In the genomic region with DNA sequence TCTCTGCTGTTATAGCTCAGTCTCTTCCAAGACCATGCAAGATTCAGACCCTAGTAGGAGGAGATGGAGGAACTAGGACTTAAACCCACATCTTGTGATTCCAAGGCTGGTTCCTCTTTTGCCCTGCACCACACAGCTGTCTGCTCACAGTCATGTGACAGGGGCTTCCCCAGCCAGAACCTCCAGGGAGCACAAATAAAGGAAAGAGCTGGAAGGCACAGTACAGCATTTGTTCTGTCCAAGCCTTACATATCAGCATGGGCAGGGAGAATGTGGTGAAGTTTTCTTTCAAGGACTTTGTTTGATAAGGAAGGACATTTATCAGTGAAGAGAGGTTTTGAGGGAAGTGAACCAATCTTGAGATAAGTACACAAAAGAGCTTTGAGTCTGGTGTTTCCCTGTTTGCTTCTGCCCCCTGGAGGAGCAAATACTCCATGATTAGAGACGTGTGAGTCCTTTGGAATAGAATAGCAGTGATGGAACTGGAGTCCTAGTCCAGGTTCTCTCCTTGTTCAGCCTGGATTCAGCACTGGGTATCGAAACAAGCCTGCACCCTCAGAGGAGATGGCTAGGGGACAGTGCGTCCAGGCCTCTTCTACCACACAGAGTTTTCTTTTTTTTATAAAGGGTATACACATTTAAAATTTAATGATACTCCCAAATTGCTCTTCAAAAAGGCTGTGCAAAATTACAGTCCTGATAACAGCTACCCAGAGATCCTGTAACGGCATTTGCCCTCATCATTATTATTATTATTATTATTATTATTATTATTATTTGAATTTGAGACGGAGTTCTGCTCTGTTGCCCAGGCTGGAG, we compare ENCODE assay signal across 1 cellular context.
TF ChIP-seq lines count a peak whose summit lies in the region.

No MANE protein-coding gene starts in this region.

TF ChIP-seq in K562, 482 proteins besides CTCF, POLR2A, EP300 and RAD21 (continued from another document and continues in another):
- TF ChIP-seq, protein P1, sequence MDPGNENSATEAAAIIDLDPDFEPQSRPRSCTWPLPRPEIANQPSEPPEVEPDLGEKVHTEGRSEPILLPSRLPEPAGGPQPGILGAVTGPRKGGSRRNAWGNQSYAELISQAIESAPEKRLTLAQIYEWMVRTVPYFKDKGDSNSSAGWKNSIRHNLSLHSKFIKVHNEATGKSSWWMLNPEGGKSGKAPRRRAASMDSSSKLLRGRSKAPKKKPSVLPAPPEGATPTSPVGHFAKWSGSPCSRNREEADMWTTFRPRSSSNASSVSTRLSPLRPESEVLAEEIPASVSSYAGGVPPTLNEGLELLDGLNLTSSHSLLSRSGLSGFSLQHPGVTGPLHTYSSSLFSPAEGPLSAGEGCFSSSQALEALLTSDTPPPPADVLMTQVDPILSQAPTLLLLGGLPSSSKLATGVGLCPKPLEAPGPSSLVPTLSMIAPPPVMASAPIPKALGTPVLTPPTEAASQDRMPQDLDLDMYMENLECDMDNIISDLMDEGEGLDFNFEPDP (CRISPR knock-in tag; IDR thresholded peaks at IDR 0.05) = no peak
- no peak for TF ChIP-seq SMARCB1 (IDR thresholded peaks at IDR 0.05; ENCODE audit: insufficient read length, low read depth)
- TF ChIP-seq FUS (optimal IDR thresholded peaks at IDR 0.05; ENCODE audit: low read depth, low read length) = no peak
- no peak for TF ChIP-seq ZNF551 (CRISPR knock-in tag; IDR thresholded peaks at IDR 0.05)
- TF ChIP-seq COPS2 (conservative IDR thresholded peaks at IDR 0.05) = no peak
- no peak for TF ChIP-seq MYBL2 (IDR thresholded peaks at IDR 0.05; ENCODE audit: low read depth)
- no peak for TF ChIP-seq MYBL2 (CRISPR knock-in tag; IDR thresholded peaks at IDR 0.05; ENCODE audit: borderline replicate concordance)
- TF ChIP-seq SREBF2 (CRISPR knock-in tag; IDR thresholded peaks at IDR 0.05) = no peak
- 0 out of 2 replicates have a peak, but pooled peaks have one; percentile 48 for TF ChIP-seq FOXM1 (IDR thresholded peaks at IDR 0.05; ENCODE audit: low read depth)
- no peak for TF ChIP-seq FOXM1 (CRISPR knock-in tag; IDR thresholded peaks at IDR 0.05; ENCODE audit: low read depth)
- TF ChIP-seq NFRKB (IDR thresholded peaks at IDR 0.05; ENCODE audit: low read depth) = no peak
- TF ChIP-seq, protein P2, sequence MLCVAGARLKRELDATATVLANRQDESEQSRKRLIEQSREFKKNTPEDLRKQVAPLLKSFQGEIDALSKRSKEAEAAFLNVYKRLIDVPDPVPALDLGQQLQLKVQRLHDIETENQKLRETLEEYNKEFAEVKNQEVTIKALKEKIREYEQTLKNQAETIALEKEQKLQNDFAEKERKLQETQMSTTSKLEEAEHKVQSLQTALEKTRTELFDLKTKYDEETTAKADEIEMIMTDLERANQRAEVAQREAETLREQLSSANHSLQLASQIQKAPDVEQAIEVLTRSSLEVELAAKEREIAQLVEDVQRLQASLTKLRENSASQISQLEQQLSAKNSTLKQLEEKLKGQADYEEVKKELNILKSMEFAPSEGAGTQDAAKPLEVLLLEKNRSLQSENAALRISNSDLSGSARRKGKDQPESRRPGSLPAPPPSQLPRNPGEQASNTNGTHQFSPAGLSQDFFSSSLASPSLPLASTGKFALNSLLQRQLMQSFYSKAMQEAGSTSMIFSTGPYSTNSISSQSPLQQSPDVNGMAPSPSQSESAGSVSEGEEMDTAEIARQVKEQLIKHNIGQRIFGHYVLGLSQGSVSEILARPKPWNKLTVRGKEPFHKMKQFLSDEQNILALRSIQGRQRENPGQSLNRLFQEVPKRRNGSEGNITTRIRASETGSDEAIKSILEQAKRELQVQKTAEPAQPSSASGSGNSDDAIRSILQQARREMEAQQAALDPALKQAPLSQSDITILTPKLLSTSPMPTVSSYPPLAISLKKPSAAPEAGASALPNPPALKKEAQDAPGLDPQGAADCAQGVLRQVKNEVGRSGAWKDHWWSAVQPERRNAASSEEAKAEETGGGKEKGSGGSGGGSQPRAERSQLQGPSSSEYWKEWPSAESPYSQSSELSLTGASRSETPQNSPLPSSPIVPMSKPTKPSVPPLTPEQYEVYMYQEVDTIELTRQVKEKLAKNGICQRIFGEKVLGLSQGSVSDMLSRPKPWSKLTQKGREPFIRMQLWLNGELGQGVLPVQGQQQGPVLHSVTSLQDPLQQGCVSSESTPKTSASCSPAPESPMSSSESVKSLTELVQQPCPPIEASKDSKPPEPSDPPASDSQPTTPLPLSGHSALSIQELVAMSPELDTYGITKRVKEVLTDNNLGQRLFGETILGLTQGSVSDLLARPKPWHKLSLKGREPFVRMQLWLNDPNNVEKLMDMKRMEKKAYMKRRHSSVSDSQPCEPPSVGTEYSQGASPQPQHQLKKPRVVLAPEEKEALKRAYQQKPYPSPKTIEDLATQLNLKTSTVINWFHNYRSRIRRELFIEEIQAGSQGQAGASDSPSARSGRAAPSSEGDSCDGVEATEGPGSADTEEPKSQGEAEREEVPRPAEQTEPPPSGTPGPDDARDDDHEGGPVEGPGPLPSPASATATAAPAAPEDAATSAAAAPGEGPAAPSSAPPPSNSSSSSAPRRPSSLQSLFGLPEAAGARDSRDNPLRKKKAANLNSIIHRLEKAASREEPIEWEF (CRISPR knock-in tag; IDR thresholded peaks at IDR 0.05) = no peak
- TF ChIP-seq, protein P3, sequence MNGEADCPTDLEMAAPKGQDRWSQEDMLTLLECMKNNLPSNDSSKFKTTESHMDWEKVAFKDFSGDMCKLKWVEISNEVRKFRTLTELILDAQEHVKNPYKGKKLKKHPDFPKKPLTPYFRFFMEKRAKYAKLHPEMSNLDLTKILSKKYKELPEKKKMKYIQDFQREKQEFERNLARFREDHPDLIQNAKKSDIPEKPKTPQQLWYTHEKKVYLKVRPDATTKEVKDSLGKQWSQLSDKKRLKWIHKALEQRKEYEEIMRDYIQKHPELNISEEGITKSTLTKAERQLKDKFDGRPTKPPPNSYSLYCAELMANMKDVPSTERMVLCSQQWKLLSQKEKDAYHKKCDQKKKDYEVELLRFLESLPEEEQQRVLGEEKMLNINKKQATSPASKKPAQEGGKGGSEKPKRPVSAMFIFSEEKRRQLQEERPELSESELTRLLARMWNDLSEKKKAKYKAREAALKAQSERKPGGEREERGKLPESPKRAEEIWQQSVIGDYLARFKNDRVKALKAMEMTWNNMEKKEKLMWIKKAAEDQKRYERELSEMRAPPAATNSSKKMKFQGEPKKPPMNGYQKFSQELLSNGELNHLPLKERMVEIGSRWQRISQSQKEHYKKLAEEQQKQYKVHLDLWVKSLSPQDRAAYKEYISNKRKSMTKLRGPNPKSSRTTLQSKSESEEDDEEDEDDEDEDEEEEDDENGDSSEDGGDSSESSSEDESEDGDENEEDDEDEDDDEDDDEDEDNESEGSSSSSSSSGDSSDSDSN (IDR thresholded peaks at IDR 0.05; ENCODE audit: borderline replicate concordance in 1 of 2, low read depth in 2 of 2, low read length in 2 of 2) = no peak
- TF ChIP-seq PURB (CRISPR knock-in tag; IDR thresholded peaks at IDR 0.05; ENCODE audit: low read depth) = no peak
- TF ChIP-seq SP2 (IDR thresholded peaks at IDR 0.05; ENCODE audit: extremely low read depth, low read depth, low read length, poor library complexity, severe bottlenecking) = no peak
- TF ChIP-seq, protein P4, sequence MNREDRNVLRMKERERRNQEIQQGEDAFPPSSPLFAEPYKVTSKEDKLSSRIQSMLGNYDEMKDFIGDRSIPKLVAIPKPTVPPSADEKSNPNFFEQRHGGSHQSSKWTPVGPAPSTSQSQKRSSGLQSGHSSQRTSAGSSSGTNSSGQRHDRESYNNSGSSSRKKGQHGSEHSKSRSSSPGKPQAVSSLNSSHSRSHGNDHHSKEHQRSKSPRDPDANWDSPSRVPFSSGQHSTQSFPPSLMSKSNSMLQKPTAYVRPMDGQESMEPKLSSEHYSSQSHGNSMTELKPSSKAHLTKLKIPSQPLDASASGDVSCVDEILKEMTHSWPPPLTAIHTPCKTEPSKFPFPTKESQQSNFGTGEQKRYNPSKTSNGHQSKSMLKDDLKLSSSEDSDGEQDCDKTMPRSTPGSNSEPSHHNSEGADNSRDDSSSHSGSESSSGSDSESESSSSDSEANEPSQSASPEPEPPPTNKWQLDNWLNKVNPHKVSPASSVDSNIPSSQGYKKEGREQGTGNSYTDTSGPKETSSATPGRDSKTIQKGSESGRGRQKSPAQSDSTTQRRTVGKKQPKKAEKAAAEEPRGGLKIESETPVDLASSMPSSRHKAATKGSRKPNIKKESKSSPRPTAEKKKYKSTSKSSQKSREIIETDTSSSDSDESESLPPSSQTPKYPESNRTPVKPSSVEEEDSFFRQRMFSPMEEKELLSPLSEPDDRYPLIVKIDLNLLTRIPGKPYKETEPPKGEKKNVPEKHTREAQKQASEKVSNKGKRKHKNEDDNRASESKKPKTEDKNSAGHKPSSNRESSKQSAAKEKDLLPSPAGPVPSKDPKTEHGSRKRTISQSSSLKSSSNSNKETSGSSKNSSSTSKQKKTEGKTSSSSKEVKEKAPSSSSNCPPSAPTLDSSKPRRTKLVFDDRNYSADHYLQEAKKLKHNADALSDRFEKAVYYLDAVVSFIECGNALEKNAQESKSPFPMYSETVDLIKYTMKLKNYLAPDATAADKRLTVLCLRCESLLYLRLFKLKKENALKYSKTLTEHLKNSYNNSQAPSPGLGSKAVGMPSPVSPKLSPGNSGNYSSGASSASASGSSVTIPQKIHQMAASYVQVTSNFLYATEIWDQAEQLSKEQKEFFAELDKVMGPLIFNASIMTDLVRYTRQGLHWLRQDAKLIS (CRISPR knock-in tag; IDR thresholded peaks at IDR 0.05) = no peak; the same call in 1 of the 2 replicates
- TF ChIP-seq CREBBP (IDR thresholded peaks at IDR 0.05; ENCODE audit: low read depth, low read length) = no peak
- TF ChIP-seq SPI1 (IDR thresholded peaks at IDR 0.05; ENCODE audit: borderline replicate concordance, low read depth, low read length) = peak; percentile 89
- TF ChIP-seq CXXC5 (CRISPR knock-in tag; IDR thresholded peaks at IDR 0.05) = no peak
- no peak for TF ChIP-seq ZNF785 (CRISPR knock-in tag; IDR thresholded peaks at IDR 0.05)
- TF ChIP-seq TEAD4 (IDR thresholded peaks at IDR 0.05; ENCODE audit: low read length) = peak; percentile 81
- no peak for TF ChIP-seq TEAD4 (CRISPR knock-in tag; IDR thresholded peaks at IDR 0.05; ENCODE audit: borderline replicate concordance)
- no peak for TF ChIP-seq JUN (IDR thresholded peaks at IDR 0.05; ENCODE audit: borderline replicate concordance, low read depth, low read length)
- TF ChIP-seq JUN (CRISPR knock-in tag; IDR thresholded peaks at IDR 0.05; ENCODE audit: borderline replicate concordance) = no peak
- no peak for TF ChIP-seq SIX5 (IDR thresholded peaks at IDR 0.05; ENCODE audit: borderline replicate concordance in 1 of 2, insufficient read depth in 1 of 2, low read depth in 1 of 2, low read length in 2 of 2)
- no peak for TF ChIP-seq ZNF778 (CRISPR knock-in tag; IDR thresholded peaks at IDR 0.05)
- no peak for TF ChIP-seq ZNF311 (CRISPR knock-in tag; IDR thresholded peaks at IDR 0.05)
- no peak for TF ChIP-seq ZNF253 (CRISPR knock-in tag; conservative IDR thresholded peaks at IDR 0.05)
- TF ChIP-seq SAFB2 (IDR thresholded peaks at IDR 0.05; ENCODE audit: borderline replicate concordance, low read depth, low read length, severe bottlenecking) = no peak
- TF ChIP-seq FOXK2 (conservative IDR thresholded peaks at IDR 0.05 in 1 of 2, IDR thresholded peaks at IDR 0.05 in 1 of 2; ENCODE audit: low read depth in 2 of 2) = peak; percentile 51 to 55; a peak in 1 of 4 replicates
- no peak for TF ChIP-seq XRCC3 (IDR thresholded peaks at IDR 0.05)
- TF ChIP-seq, protein P5, sequence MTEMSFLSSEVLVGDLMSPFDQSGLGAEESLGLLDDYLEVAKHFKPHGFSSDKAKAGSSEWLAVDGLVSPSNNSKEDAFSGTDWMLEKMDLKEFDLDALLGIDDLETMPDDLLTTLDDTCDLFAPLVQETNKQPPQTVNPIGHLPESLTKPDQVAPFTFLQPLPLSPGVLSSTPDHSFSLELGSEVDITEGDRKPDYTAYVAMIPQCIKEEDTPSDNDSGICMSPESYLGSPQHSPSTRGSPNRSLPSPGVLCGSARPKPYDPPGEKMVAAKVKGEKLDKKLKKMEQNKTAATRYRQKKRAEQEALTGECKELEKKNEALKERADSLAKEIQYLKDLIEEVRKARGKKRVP (CRISPR knock-in tag; IDR thresholded peaks at IDR 0.05) = no peak
- no peak for TF ChIP-seq GTF2F1 (IDR thresholded peaks at IDR 0.05; ENCODE audit: low read depth, low read length)
- TF ChIP-seq LEF1 (IDR thresholded peaks at IDR 0.05) = peak; percentile 29; the same call in 1 of the 2 replicates
- TF ChIP-seq GABPB2 (CRISPR knock-in tag; conservative IDR thresholded peaks at IDR 0.05) = no peak
- TF ChIP-seq, protein P6, sequence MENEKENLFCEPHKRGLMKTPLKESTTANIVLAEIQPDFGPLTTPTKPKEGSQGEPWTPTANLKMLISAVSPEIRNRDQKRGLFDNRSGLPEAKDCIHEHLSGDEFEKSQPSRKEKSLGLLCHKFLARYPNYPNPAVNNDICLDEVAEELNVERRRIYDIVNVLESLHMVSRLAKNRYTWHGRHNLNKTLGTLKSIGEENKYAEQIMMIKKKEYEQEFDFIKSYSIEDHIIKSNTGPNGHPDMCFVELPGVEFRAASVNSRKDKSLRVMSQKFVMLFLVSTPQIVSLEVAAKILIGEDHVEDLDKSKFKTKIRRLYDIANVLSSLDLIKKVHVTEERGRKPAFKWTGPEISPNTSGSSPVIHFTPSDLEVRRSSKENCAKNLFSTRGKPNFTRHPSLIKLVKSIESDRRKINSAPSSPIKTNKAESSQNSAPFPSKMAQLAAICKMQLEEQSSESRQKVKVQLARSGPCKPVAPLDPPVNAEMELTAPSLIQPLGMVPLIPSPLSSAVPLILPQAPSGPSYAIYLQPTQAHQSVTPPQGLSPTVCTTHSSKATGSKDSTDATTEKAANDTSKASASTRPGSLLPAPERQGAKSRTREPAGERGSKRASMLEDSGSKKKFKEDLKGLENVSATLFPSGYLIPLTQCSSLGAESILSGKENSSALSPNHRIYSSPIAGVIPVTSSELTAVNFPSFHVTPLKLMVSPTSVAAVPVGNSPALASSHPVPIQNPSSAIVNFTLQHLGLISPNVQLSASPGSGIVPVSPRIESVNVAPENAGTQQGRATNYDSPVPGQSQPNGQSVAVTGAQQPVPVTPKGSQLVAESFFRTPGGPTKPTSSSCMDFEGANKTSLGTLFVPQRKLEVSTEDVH (IDR thresholded peaks at IDR 0.05; ENCODE audit: low read depth, partially characterized antibody) = peak; percentile 23
- TF ChIP-seq SMAD1 (IDR thresholded peaks at IDR 0.05; ENCODE audit: low read depth, low read length, partially characterized antibody) = no peak
- TF ChIP-seq ZNF764 (CRISPR knock-in tag; IDR thresholded peaks at IDR 0.05; ENCODE audit: low read depth) = no peak
- TF ChIP-seq GATAD2B (IDR thresholded peaks at IDR 0.05; ENCODE audit: borderline replicate concordance) = 0 out of 2 replicates have a peak, but pooled peaks have one; percentile 21
- no peak for TF ChIP-seq ZNF140 (CRISPR knock-in tag; IDR thresholded peaks at IDR 0.05)
- peak; percentile 33; the same call in 1 of the 2 replicates for TF ChIP-seq GATAD2A (IDR thresholded peaks at IDR 0.05)
- no peak for TF ChIP-seq POLR2AphosphoS2 (IDR thresholded peaks at IDR 0.05; ENCODE audit: low read length)
- no peak for TF ChIP-seq ILF3 (IDR thresholded peaks at IDR 0.05; ENCODE audit: borderline replicate concordance)
- TF ChIP-seq ZFPM2 (CRISPR knock-in tag; IDR thresholded peaks at IDR 0.05) = no peak
- TF ChIP-seq LCOR (CRISPR knock-in tag; IDR thresholded peaks at IDR 0.05) = peak; percentile 81
- no peak for TF ChIP-seq LARP7 (IDR thresholded peaks at IDR 0.05)
- TF ChIP-seq, protein P7, sequence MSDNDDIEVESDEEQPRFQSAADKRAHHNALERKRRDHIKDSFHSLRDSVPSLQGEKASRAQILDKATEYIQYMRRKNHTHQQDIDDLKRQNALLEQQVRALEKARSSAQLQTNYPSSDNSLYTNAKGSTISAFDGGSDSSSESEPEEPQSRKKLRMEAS (CRISPR knock-in tag; IDR thresholded peaks at IDR 0.05) = no peak
- TF ChIP-seq SMC3 (conservative IDR thresholded peaks at IDR 0.05; ENCODE audit: insufficient read depth, low read depth, low read length) = peak; percentile 76
- TF ChIP-seq FOS (IDR thresholded peaks at IDR 0.05; ENCODE audit: extremely low read depth, insufficient read length) = no peak
- TF ChIP-seq ZNF324 (CRISPR knock-in tag; IDR thresholded peaks at IDR 0.05) = no peak
